ENCODE assay signal across 18 cellular contexts in the genomic region with DNA sequence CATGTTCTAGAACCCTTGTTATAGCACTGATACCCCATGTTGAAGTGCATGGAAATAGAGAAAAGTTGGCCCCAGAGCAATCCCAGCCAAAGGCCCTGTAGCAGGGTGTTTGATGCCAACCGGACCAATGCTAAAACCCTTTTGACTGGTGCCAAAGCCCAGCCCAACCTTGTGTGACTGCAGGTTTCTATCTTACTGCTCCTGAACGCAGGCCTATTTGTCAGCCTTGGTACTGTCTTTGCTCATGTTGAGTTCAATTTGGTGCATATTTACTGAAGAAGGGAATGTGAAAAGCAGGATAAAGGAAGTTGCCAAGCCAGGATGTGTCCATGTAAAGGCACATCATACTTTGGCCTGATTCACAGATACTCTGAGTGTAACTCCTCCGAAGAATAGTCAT. TPM values are rescaled to one million over a fixed set of nuclear protein-coding genes. Genes with fewer than 3 reads are reported as not detected.
"Had no signal": no experiment of that assay in that cellular context is flagged by ENCODE, and none has a peak within 500 bp of the region (broad histone marks: within the 10 kb centered on the region; RNA-seq: fewer than 3 reads in every experiment).

No MANE protein-coding gene starts in this region.

- H3K36me3 Mint-ChIP-seq: activated CD4-positive, alpha-beta memory T cell treated with anti-CD3 and anti-CD28 coated beads for 36 hours; activated CD8-positive, alpha-beta memory T cell treated with anti-CD3 and anti-CD28 coated beads, Interleukin-2, amount 10 ng/mL, durations not matched to agents 7 days and 5 days; naive thymus-derived CD8-positive, alpha-beta T cell; type B pancreatic cell had no signal

- H3K4me3 ChIP-seq: gastrocnemius medialis, mucosa of descending colon had no signal

- H3K27ac ChIP-seq: gastrocnemius medialis, neutrophil, VCaP had no signal

- H3K9me3 Mint-ChIP-seq: activated CD4-positive, alpha-beta memory T cell treated with anti-CD3 and anti-CD28 coated beads for 36 hours; activated T-helper 2 cell treated with anti-CD3 and anti-CD28 coated beads, Interferon-gamma antibody, Interleukin-2, Interleukin-4, amounts not matched to agents 10 μg/mL and 5 μg/mL and 100 μg/mL, durations not matched to agents 14 hours and 24 hours and 36 hours; naive thymus-derived CD8-positive, alpha-beta T cell; type B pancreatic cell had no signal

- DNase-seq: activated CD4-positive, alpha-beta memory T cell treated with anti-CD3 and anti-CD28 coated beads for 36 hours; activated CD4-positive, alpha-beta T cell treated with anti-CD3 and anti-CD28 coated beads for 1 hour; activated CD8-positive, alpha-beta memory T cell treated with anti-CD3 and anti-CD28 coated beads, Interleukin-2, amount 10 ng/mL, durations not matched to agents 7 days and 5 days; activated naive CD4-positive, alpha-beta T cell treated with anti-CD3 and anti-CD28 coated beads, Interleukin-2, amount 50 U/mL, for 16 hours; activated T-cell treated with anti-CD3 and anti-CD28 coated beads, Interleukin-2, amount 50 U/mL, for 1 hour; effector memory CD4-positive, alpha-beta T cell; gastrocnemius medialis; mucosa of descending colon; naive thymus-derived CD8-positive, alpha-beta T cell; small intestine; stimulated activated CD4-positive, alpha-beta T cell treated with anti-CD3 and anti-CD28 coated beads, Interleukin-4, amount 100 ng/mL, for 24 hours; stimulated activated naive CD4-positive, alpha-beta T cell; T-helper 1 cell; T1000 had no signal

- H3K36me3 ChIP-seq: gastrocnemius medialis, neutrophil had no signal

- ATAC-seq: activated CD8-positive, alpha-beta memory T cell treated with anti-CD3 and anti-CD28 coated beads, Interleukin-2, amount 10 ng/mL, durations not matched to agents 7 days and 5 days; gastrocnemius medialis; mucosa of descending colon; naive thymus-derived CD8-positive, alpha-beta T cell had no signal

- H3K4me3 Mint-ChIP-seq: activated CD4-positive, alpha-beta memory T cell treated with anti-CD3 and anti-CD28 coated beads for 36 hours; activated CD8-positive, alpha-beta memory T cell treated with anti-CD3 and anti-CD28 coated beads, Interleukin-2, amount 10 ng/mL, durations not matched to agents 7 days and 5 days; naive thymus-derived CD8-positive, alpha-beta T cell; type B pancreatic cell had no signal

- H3K27me3 ChIP-seq: gastrocnemius medialis had no signal

- H3K4me1 Mint-ChIP-seq: activated CD8-positive, alpha-beta memory T cell treated with anti-CD3 and anti-CD28 coated beads, Interleukin-2, amount 10 ng/mL, durations not matched to agents 7 days and 5 days; naive thymus-derived CD8-positive, alpha-beta T cell had no signal

- H3K27ac Mint-ChIP-seq: activated CD4-positive, alpha-beta memory T cell treated with anti-CD3 and anti-CD28 coated beads for 36 hours; activated CD8-positive, alpha-beta memory T cell treated with anti-CD3 and anti-CD28 coated beads, Interleukin-2, amount 10 ng/mL, durations not matched to agents 7 days and 5 days; activated T-helper 2 cell treated with anti-CD3 and anti-CD28 coated beads, Interferon-gamma antibody, Interleukin-2, Interleukin-4, amounts not matched to agents 10 μg/mL and 5 μg/mL and 100 μg/mL, durations not matched to agents 14 hours and 24 hours and 36 hours; type B pancreatic cell had no signal

- H3K9me3 ChIP-seq: gastrocnemius medialis, mucosa of descending colon, neutrophil had no signal

RNA-seq across cellular contexts. Expression of a gene that starts 51.7 kb away (rescaled TPM):
- total RNA-seq: naive thymus-derived CD8-positive, alpha-beta T cell had no signal
- polyA plus RNA-seq: naive thymus-derived CD8-positive, alpha-beta T cell had no signal
